ENCODE assay signal across 6 cellular contexts in genomic region chr2:112262876-112263275, GRCh38.
"Had no signal": no experiment of that assay in that cellular context is flagged by ENCODE, and none has a peak within 500 bp of the region (broad histone marks: within the 10 kb centered on the region; RNA-seq: fewer than 3 reads in every experiment).

No MANE protein-coding gene starts in this region.

- H3K27ac Mint-ChIP-seq: GM23338, H9, IgD-negative memory B cell had no signal

- H3K27me3 Mint-ChIP-seq: IgD-negative memory B cell had no signal

- H3K4me3 ChIP-seq: GM23338 had no signal

- H3K36me3 Mint-ChIP-seq: IgD-negative memory B cell had no signal

- H3K27ac ChIP-seq: HL-60 had no signal

- DNase-seq: H9, HCEC 1CT had no signal

- H3K4me2 ChIP-seq: GM23338 had no signal

- H3K4me3 Mint-ChIP-seq: GM23338, H9, IgD-negative memory B cell had no signal

- H2AFZ ChIP-seq: GM23338 had no signal

- ATAC-seq: GM23338, HepG2 had no signal
